Comparison of ENCODE assay signal across 8 cellular contexts in genomic region chr6:87472525-87473418, GRCh38. TPM values are rescaled to one million over a fixed set of nuclear protein-coding genes. Genes with fewer than 3 reads are reported as not detected.
DNase-seq lines count a peak whose midpoint lies in the region; ATAC-seq lines count a peak whose summit lies in the region.

Gene SLC35A1, plus strand, starts transcription at chr6:87472974. Its CDS starts 30 bp downstream, at chr6:87473004.

- peak within 1 kb of the TSS; percentile 68 to 87 for H3K4me3 ChIP-seq in esophagus (ENCODE audit: low read depth in 1 of 2, low read length in 2 of 2)
- H3K4me3 ChIP-seq in mucosa of rectum (ENCODE audit: low read length in 2 of 2) = peak within 1 kb of the TSS; percentile 98 to 99

- no peaks in the 10 kb centered on the region for H3K36me3 ChIP-seq in esophagus (ENCODE audit: control insufficient read depth in 2 of 2, insufficient read depth in 2 of 2, low read length in 1 of 2)
- H3K36me3 ChIP-seq in mucosa of rectum (ENCODE audit: control insufficient read depth in 2 of 2, insufficient read depth in 2 of 2, low read length in 2 of 2) = peaks cover 0 to 2% of the 10 kb centered on the region in 2 donors

- H3K4me1 ChIP-seq in esophagus (ENCODE audit: control insufficient read depth in 2 of 2, insufficient read depth in 2 of 2, low read length in 1 of 2) = no peaks in the 10 kb centered on the region
- peaks cover 14 to 15% of the 10 kb centered on the region in 2 donors for H3K4me1 ChIP-seq in mucosa of rectum (ENCODE audit: control insufficient read depth in 2 of 2, insufficient read depth in 2 of 2, low read length in 2 of 2)

- H3K4me1 Mint-ChIP-seq in IgD-negative memory B cell = peaks cover 15 to 19% (median 19%) of the 10 kb centered on the region in 3 donors

- peak within 1 kb of the TSS; percentile 97 for H3K9ac ChIP-seq in mucosa of rectum (ENCODE audit: low read depth in 1 of 2, low read length in 2 of 2)

- peak; percentile 91 for ATAC-seq in GM21576 (IDR thresholded peaks at IDR 0.05; ENCODE audit: unreplicated experiment)

- H3K27me3 ChIP-seq in esophagus (ENCODE audit: control insufficient read depth in 1 of 2, insufficient read depth in 2 of 2, low read length in 2 of 2) = no peaks in the 10 kb centered on the region
- H3K27me3 ChIP-seq in mucosa of rectum (ENCODE audit: control insufficient read depth in 2 of 2, insufficient read depth in 2 of 2, low read length in 2 of 2) = no peaks in the 10 kb centered on the region

- H3K27ac Mint-ChIP-seq in IgD-negative memory B cell = peak within 1 kb of the TSS; percentile 82 to 100 (median 99)

- peak; percentile 97 for DNase-seq in DMS153 treated with DMSO at 0.1 percent for 48 hours (lab: John Stamatoyannopoulos, UW; ENCODE audit: unreplicated experiment)
- peak; percentile 95 for DNase-seq in OCI-M1 (lab: John Stamatoyannopoulos, UW)
- DNase-seq in activated T-cell treated with anti-CD3 and anti-CD28 coated beads, Interleukin-2, amount 50 U/mL, for 1 hour = peak; percentile 91
- peak; percentile 65 to 76 for DNase-seq in stimulated activated CD8-positive, alpha-beta memory T cell treated with anti-CD3 and anti-CD28 coated beads, Interleukin-4, amount 100 ng/mL, for 4 hours (ENCODE audit: low read depth in 2 of 2, low spot score in 1 of 2)

- WGBS in esophagus, 2 donors = 1% methylated on average over 69 to 70 of the region's 70 CpGs

- H3K9me3 ChIP-seq in esophagus (ENCODE audit: control insufficient read depth in 2 of 2, insufficient read depth in 1 of 2, low read depth in 1 of 2, low read length in 1 of 2) (no peaks in the 10 kb centered on the region), mucosa of rectum (ENCODE audit: control insufficient read depth in 2 of 2, low read length in 2 of 2) (no peaks in the 10 kb centered on the region)

- no peaks in the 10 kb centered on the region for H3K36me3 Mint-ChIP-seq in IgD-negative memory B cell

- H3K27me3 Mint-ChIP-seq in IgD-negative memory B cell = peaks cover 4% of the 10 kb centered on the region

- H3K27ac ChIP-seq in esophagus (ENCODE audit: low read depth in 2 of 2, low read length in 1 of 2) (peak within 1 kb of the TSS; percentile 95 to 98), mucosa of rectum (ENCODE audit: low read depth in 2 of 2, low read length in 2 of 2) (peak within 1 kb of the TSS; percentile 94 to 96)

- peak within 1 kb of the TSS; percentile 91 to 100 (median 98) for H3K4me3 Mint-ChIP-seq in IgD-negative memory B cell

- H3K9me3 Mint-ChIP-seq in IgD-negative memory B cell = no peaks in the 10 kb centered on the region

RNA-seq across cellular contexts. Expression of gene SLC35A1, which starts in this region (rescaled TPM):
- 20.1 TPM for polyA plus RNA-seq in IgD-negative memory B cell
- 10 to 100 TPM in 1 of 2 donors, 1 to 10 TPM in 1; 8.0 to 14.5 TPM for polyA plus RNA-seq in esophagus

Comparison
In these comparisons a context has a peak if more than half of its experiments do, and no peak if none do; other contexts are left out.
1. Peak in every context shown above with its lines: DNase-seq, ATAC-seq, H3K4me3 ChIP-seq and H3K27ac ChIP-seq.